Comparison of ENCODE assay signal across 23 cellular contexts in the genomic region with DNA sequence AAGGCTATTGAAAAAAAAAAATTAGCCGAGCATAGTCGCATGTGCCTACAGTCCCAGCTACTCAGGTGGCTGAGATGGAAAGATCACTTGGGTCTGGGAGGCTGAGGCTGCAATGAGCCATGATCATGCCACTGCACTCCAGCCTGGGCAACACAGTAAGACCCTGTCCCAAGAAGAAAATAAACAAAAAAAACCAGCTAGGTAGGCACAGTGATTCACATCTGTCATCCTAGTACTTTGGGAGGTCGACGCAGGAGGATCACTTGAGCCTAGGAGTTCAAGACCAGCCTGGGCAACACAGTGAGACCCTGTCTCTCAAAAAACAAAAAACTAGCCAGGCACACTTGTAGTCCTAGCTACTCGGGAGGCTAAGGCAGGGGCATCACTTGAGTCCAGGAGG. TPM values are rescaled to one million over a fixed set of nuclear protein-coding genes. Genes with fewer than 3 reads are reported as not detected.
"Had no signal": no experiment of that assay in that cellular context is flagged by ENCODE, and none has a peak within 500 bp of the region (broad histone marks: within the 10 kb centered on the region; RNA-seq: fewer than 3 reads in every experiment).

No MANE protein-coding gene starts in this region.

- H3K4me3 ChIP-seq: K562, Peyer's patch had no signal

- H3K9me3 ChIP-seq: Peyer's patch had no signal

- DNase-seq: activated B cell treated with CpG ODN at 0.5 μM for 24 hours; activated CD4-positive, alpha-beta T cell treated with anti-CD3 and anti-CD28 coated beads for 1 hour; activated effector memory CD4-positive, alpha-beta T cell treated with Interleukin-2 at 50 U/mL for 16 hours; activated naive CD4-positive, alpha-beta T cell; activated T-cell treated with anti-CD3 and anti-CD28 coated beads for 4 hours; amygdala; Kasumi-1; NCI-H1105 treated with DMSO at 0.1 percent for 48 hours; NCI-H1436 treated with DMSO at 0.1 percent for 48 hours; NCI-H187; NCI-H2081; NCI-H510A treated with DMSO at 0.1 percent for 48 hours; Peyer's patch; SHP77 treated with DMSO at 0.1 percent for 48 hours; T-helper 17 cell; T-helper 9 cell had no signal

- H3K27ac Mint-ChIP-seq: activated B cell treated with CpG ODN at 0.5 μM for 24 hours; activated naive CD4-positive, alpha-beta T cell treated with anti-CD3 and anti-CD28 coated beads, Interleukin-2, amount 50 U/mL, for 24 hours; T-helper 17 cell had no signal

- ATAC-seq: K562, T-helper 17 cell had no signal

- H3K27me3 Mint-ChIP-seq: activated B cell treated with CpG ODN at 0.5 μM for 24 hours; activated naive CD4-positive, alpha-beta T cell treated with anti-CD3 and anti-CD28 coated beads, Interleukin-2, amount 50 U/mL, for 24 hours; brain; central memory CD8-positive, alpha-beta T cell; T-helper 17 cell had no signal

- FAIRE-seq: astrocyte, K562 had no signal

- H3K27ac ChIP-seq: Peyer's patch had no signal

- H3K27me3 ChIP-seq: Peyer's patch had no signal

- H3K4me3 Mint-ChIP-seq: activated B cell treated with CpG ODN at 0.5 μM for 24 hours; activated naive CD4-positive, alpha-beta T cell treated with anti-CD3 and anti-CD28 coated beads, Interleukin-2, amount 50 U/mL, for 24 hours; brain; central memory CD8-positive, alpha-beta T cell; T-helper 17 cell had no signal

- H3K9me3 Mint-ChIP-seq: activated B cell treated with CpG ODN at 0.5 μM for 24 hours; activated naive CD4-positive, alpha-beta T cell treated with anti-CD3 and anti-CD28 coated beads, Interleukin-2, amount 50 U/mL, for 24 hours; brain; central memory CD8-positive, alpha-beta T cell had no signal

RNA-seq across cellular contexts. Expression of gene MMP19, which starts 33.5 kb away (rescaled TPM):
- total RNA-seq: activated CD8-positive, alpha-beta memory T cell treated with anti-CD3 and anti-CD28 coated beads for 36 hours; SK-MEL-5; T-helper 17 cell had no signal
